ENCODE assay signal across 31 cellular contexts in the genomic region with DNA sequence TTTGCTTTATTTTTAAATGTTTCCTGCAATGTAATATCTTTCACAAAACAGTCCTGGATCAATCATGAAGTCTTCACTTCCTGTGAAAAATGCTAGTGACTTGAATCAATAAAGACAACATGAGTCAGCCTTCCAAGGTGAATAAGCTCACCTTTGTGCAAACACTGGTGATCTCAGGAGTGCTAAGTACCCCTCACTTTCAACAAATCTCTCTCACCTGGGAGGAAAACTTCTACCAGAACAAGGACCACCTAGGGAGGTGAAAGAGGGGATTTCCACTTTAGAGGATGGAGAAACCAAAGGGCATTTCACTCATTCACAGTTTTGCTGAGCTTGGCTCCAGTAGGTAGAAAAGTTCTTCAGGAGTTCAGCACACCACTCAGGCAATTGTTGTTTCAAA.
DNase-seq lines count a peak whose midpoint lies in the region; ATAC-seq, FAIRE-seq and TF ChIP-seq lines count a peak whose summit lies in the region.
"Had no signal": no experiment of that assay in that cellular context is flagged by ENCODE, and none has a peak within 500 bp of the region (broad histone marks: within the 10 kb centered on the region; RNA-seq: fewer than 3 reads in every experiment).

No MANE protein-coding gene starts in this region.

- FAIRE-seq in astrocyte (lab: Jason Lieb, UNC): no peak
- FAIRE-seq: GM18507, H54 had no signal

- no peak for DNase-seq in activated CD4-positive, alpha-beta T cell treated with anti-CD3 and anti-CD28 coated beads for 36 hours
- DNase-seq in activated CD4-positive, alpha-beta T cell treated with anti-CD3 and anti-CD28 coated beads, Interleukin-2, amount 10 ng/mL, durations not matched to agents 7 days and 5 days: no peak
- no peak for DNase-seq in astrocyte (ENCODE audit: low read depth)
- DNase-seq in thoracic aorta (ENCODE audit: low spot score): no peak
- no peak for DNase-seq in testis
- DNase-seq in KBM-7: no peak
- DNase-seq: 8988T; activated CD8-positive, alpha-beta T cell treated with anti-CD3 and anti-CD28 coated beads for 36 hours; activated naive CD4-positive, alpha-beta T cell treated with anti-CD3 and anti-CD28 coated beads, Interleukin-2, amount 10 ng/mL, durations not matched to agents 7 days and 5 days; activated T-cell treated with anti-CD3 and anti-CD28 coated beads, Interleukin-2, amount 50 U/mL, for 24 hours; effector memory CD8-positive, alpha-beta T cell; Kasumi-1; kidney glomerular epithelial cell; NCI-H1105 treated with DMSO at 0.1 percent for 48 hours; NCI-H2171; nephron progenitor cell; SIG-M5; stimulated activated CD4-positive, alpha-beta T cell treated with anti-CD3 and anti-CD28 coated beads, Interleukin-4, amount 100 ng/mL, for 24 hours; stomach; uterus had no signal

- H3K4me3 Mint-ChIP-seq in activated CD4-positive, alpha-beta T cell treated with anti-CD3 and anti-CD28 coated beads for 36 hours: no peak overlapping the region
- no peak overlapping the region for H3K4me3 Mint-ChIP-seq in activated CD4-positive, alpha-beta T cell treated with anti-CD3 and anti-CD28 coated beads, Interleukin-2, amount 10 ng/mL, durations not matched to agents 7 days and 5 days
- peak overlapping the region; percentile 16 for H3K4me3 Mint-ChIP-seq in astrocyte (ENCODE audit: unreplicated experiment)
- H3K4me3 Mint-ChIP-seq: activated CD8-positive, alpha-beta T cell treated with anti-CD3 and anti-CD28 coated beads for 36 hours; activated naive CD4-positive, alpha-beta T cell treated with anti-CD3 and anti-CD28 coated beads, Interleukin-2, amount 10 ng/mL, durations not matched to agents 7 days and 5 days; activated T-cell treated with anti-CD3 and anti-CD28 coated beads, Interleukin-2, amount 50 U/mL, for 24 hours; B cell; effector memory CD8-positive, alpha-beta T cell; mesothelial cell of epicardium; nephron progenitor cell; T-helper 1 cell treated with Interleukin-12 subunit alpha and Interleukin-12 subunit beta and Interleukin-4 antibody, amounts not matched to agents 30 μg/mL and 1 μg/mL, for 36 hours had no signal

- TF ChIP-seq CTCF in astrocyte (IDR thresholded peaks at IDR 0.05; ENCODE audit: insufficient read depth, low read depth, low read length) (no peak), thoracic aorta (IDR thresholded peaks at IDR 0.05) (no peak), testis (IDR thresholded peaks at IDR 0.05) (no peak)

- no peaks in the 10 kb centered on the region for H3K27me3 ChIP-seq in astrocyte (ENCODE audit: insufficient read depth, low read length)
- H3K27me3 ChIP-seq in iPS-18a (ENCODE audit: control insufficient read depth, insufficient read depth, low read length): no peaks in the 10 kb centered on the region
- no peaks in the 10 kb centered on the region for H3K27me3 ChIP-seq in thoracic aorta (replicated peaks; ENCODE audit: insufficient read depth)
- H3K27me3 ChIP-seq in testis: no peaks in the 10 kb centered on the region
- H3K27me3 ChIP-seq: stomach, uterus had no signal

- H2AFZ ChIP-seq in astrocyte (ENCODE audit: low read depth, low read length): no peak overlapping the region

- peaks cover 91% of the 10 kb centered on the region for H4K20me1 ChIP-seq in astrocyte (ENCODE audit: insufficient read depth, low read length)

- no peaks in the 10 kb centered on the region for H3K27me3 Mint-ChIP-seq in activated CD4-positive, alpha-beta T cell treated with anti-CD3 and anti-CD28 coated beads for 36 hours
- no peaks in the 10 kb centered on the region for H3K27me3 Mint-ChIP-seq in activated CD4-positive, alpha-beta T cell treated with anti-CD3 and anti-CD28 coated beads, Interleukin-2, amount 10 ng/mL, durations not matched to agents 7 days and 5 days
- no peaks in the 10 kb centered on the region for H3K27me3 Mint-ChIP-seq in astrocyte (ENCODE audit: low read depth, unreplicated experiment)
- H3K27me3 Mint-ChIP-seq: activated T-cell treated with anti-CD3 and anti-CD28 coated beads, Interleukin-2, amount 50 U/mL, for 24 hours had no signal

- H3K27ac ChIP-seq in astrocyte (ENCODE audit: low read depth, low read length) (peak overlapping the region; percentile 28), iPS-18a (ENCODE audit: low read length) (peak overlapping the region; percentile 34), thoracic aorta (peak overlapping the region; percentile 60 to 71), testis (no peak overlapping the region)
- H3K27ac ChIP-seq: HL-60, prostate gland, VCaP had no signal

- H3K9ac ChIP-seq in astrocyte (ENCODE audit: low read length) (no peak overlapping the region), iPS-18a (ENCODE audit: low read length) (no peak overlapping the region)

- in situ Hi-C loops in KBM-7 (cut with MboI; ENCODE audit: low pct_unique_long_range_greater_than_20kb, low sequenced_read_pairs): no loop called here

- no peaks in the 10 kb centered on the region for H3K9me3 ChIP-seq in astrocyte (ENCODE audit: insufficient read depth, low read depth, low read length)
- no peaks in the 10 kb centered on the region for H3K9me3 ChIP-seq in iPS-18a (ENCODE audit: control insufficient read depth, low read depth, low read length)
- no peaks in the 10 kb centered on the region for H3K9me3 ChIP-seq in thoracic aorta
- H3K9me3 ChIP-seq in testis: no peaks in the 10 kb centered on the region
- H3K9me3 ChIP-seq: Caco-2, prostate gland, stomach, uterus had no signal

- POLR2A ChIA-PET in activated CD4-positive, alpha-beta T cell treated with anti-CD3 and anti-CD28 coated beads for 36 hours (lab: Charles Lee): no interaction called here
- POLR2A ChIA-PET in activated CD4-positive, alpha-beta T cell treated with anti-CD3 and anti-CD28 coated beads, Interleukin-2, amount 10 ng/mL, durations not matched to agents 7 days and 5 days (lab: Charles Lee): no interaction called here

- intact Hi-C loops in activated CD4-positive, alpha-beta T cell treated with anti-CD3 and anti-CD28 coated beads for 36 hours (cut with DNase I, micrococcal nuclease): no loop called here
- intact Hi-C loops in testis (cut with DNase I; ENCODE audit: low total_unique reads): no loop called here

- CTCF ChIA-PET in activated CD4-positive, alpha-beta T cell treated with anti-CD3 and anti-CD28 coated beads for 36 hours (lab: Charles Lee): interaction anchor here (0.9 kb wide), 1 partner anchor 154 kb away, joined by 3 read pairs; no protein-coding TSS in a partner anchor
- CTCF ChIA-PET in activated CD4-positive, alpha-beta T cell treated with anti-CD3 and anti-CD28 coated beads, Interleukin-2, amount 10 ng/mL, durations not matched to agents 7 days and 5 days (lab: Charles Lee): no interaction called here

- no peak for TF ChIP-seq POLR2A in testis (IDR thresholded peaks at IDR 0.05)

- no peak overlapping the region for H3K4me3 ChIP-seq in astrocyte (ENCODE audit: insufficient read depth, low read depth, low read length)
- H3K4me3 ChIP-seq in iPS-18a (ENCODE audit: low read length): no peak overlapping the region
- no peak overlapping the region for H3K4me3 ChIP-seq in thoracic aorta
- no peak overlapping the region for H3K4me3 ChIP-seq in testis
- H3K4me3 ChIP-seq: prostate gland, stomach, uterus had no signal

- H3K4me2 ChIP-seq in astrocyte (ENCODE audit: low read length): no peak overlapping the region

- peak; percentile 26 for ATAC-seq in activated CD4-positive, alpha-beta T cell treated with anti-CD3 and anti-CD28 coated beads for 36 hours
- no peak for ATAC-seq in thoracic aorta (ENCODE audit: insufficient number of reproducible peaks, low FRiP score, low read depth)
- ATAC-seq in GM19455 (IDR thresholded peaks at IDR 0.05; ENCODE audit: unreplicated experiment): no peak
- ATAC-seq: activated CD8-positive, alpha-beta T cell treated with anti-CD3 and anti-CD28 coated beads for 36 hours; effector memory CD8-positive, alpha-beta T cell had no signal

- no peaks in the 10 kb centered on the region for H3K36me3 Mint-ChIP-seq in activated CD4-positive, alpha-beta T cell treated with anti-CD3 and anti-CD28 coated beads for 36 hours (ENCODE audit: low read depth)
- peaks cover 3% of the 10 kb centered on the region for H3K36me3 Mint-ChIP-seq in activated CD4-positive, alpha-beta T cell treated with anti-CD3 and anti-CD28 coated beads, Interleukin-2, amount 10 ng/mL, durations not matched to agents 7 days and 5 days (ENCODE audit: low read depth)
- peaks cover 40% of the 10 kb centered on the region for H3K36me3 Mint-ChIP-seq in astrocyte (ENCODE audit: low read depth, unreplicated experiment)

- H3K79me2 ChIP-seq in astrocyte (ENCODE audit: insufficient read depth, low read length): peaks cover 100% of the 10 kb centered on the region

- no peaks in the 10 kb centered on the region for H3K9me3 Mint-ChIP-seq in activated CD4-positive, alpha-beta T cell treated with anti-CD3 and anti-CD28 coated beads for 36 hours (ENCODE audit: low read depth)
- peaks cover 2% of the 10 kb centered on the region for H3K9me3 Mint-ChIP-seq in activated CD4-positive, alpha-beta T cell treated with anti-CD3 and anti-CD28 coated beads, Interleukin-2, amount 10 ng/mL, durations not matched to agents 7 days and 5 days
- H3K9me3 Mint-ChIP-seq in astrocyte (ENCODE audit: unreplicated experiment): no peaks in the 10 kb centered on the region
- H3K9me3 Mint-ChIP-seq: activated CD8-positive, alpha-beta T cell treated with anti-CD3 and anti-CD28 coated beads for 36 hours; activated naive CD4-positive, alpha-beta T cell treated with anti-CD3 and anti-CD28 coated beads, Interleukin-2, amount 10 ng/mL, durations not matched to agents 7 days and 5 days; activated T-cell treated with anti-CD3 and anti-CD28 coated beads, Interleukin-2, amount 50 U/mL, for 24 hours; effector memory CD8-positive, alpha-beta T cell; mesothelial cell of epicardium; nephron progenitor cell; T-helper 1 cell treated with Interleukin-12 subunit alpha and Interleukin-12 subunit beta and Interleukin-4 antibody, amounts not matched to agents 30 μg/mL and 1 μg/mL, for 36 hours had no signal

- H3K36me3 ChIP-seq in astrocyte (ENCODE audit: insufficient read depth, low read length) (peaks cover 67% of the 10 kb centered on the region), iPS-18a (ENCODE audit: control insufficient read depth, low read depth, low read length) (peaks cover 6% of the 10 kb centered on the region), thoracic aorta (peaks cover 26% of the 10 kb centered on the region), testis (ENCODE audit: low read depth, missing control alignments) (no peaks in the 10 kb centered on the region)
- H3K36me3 ChIP-seq: uterus had no signal

- H3K4me1 ChIP-seq in astrocyte (ENCODE audit: insufficient read depth, low read length) (peaks cover 13% of the 10 kb centered on the region), iPS-18a (ENCODE audit: control insufficient read depth, low read depth, low read length) (peaks cover 16% of the 10 kb centered on the region), thoracic aorta (ENCODE audit: control insufficient read depth in 1 of 2, low read depth in 2 of 2) (peaks cover 64 to 98% of the 10 kb centered on the region in 2 donors), testis (peaks cover 8% of the 10 kb centered on the region)

- peaks cover 14% of the 10 kb centered on the region for H3K4me1 Mint-ChIP-seq in activated CD4-positive, alpha-beta T cell treated with anti-CD3 and anti-CD28 coated beads for 36 hours
- H3K4me1 Mint-ChIP-seq in activated CD4-positive, alpha-beta T cell treated with anti-CD3 and anti-CD28 coated beads, Interleukin-2, amount 10 ng/mL, durations not matched to agents 7 days and 5 days: peaks cover 9% of the 10 kb centered on the region
- H3K4me1 Mint-ChIP-seq in astrocyte (ENCODE audit: low read depth, unreplicated experiment): peaks cover 82% of the 10 kb centered on the region
- H3K4me1 Mint-ChIP-seq: B cell, nephron progenitor cell had no signal

- H3K27ac Mint-ChIP-seq in activated CD4-positive, alpha-beta T cell treated with anti-CD3 and anti-CD28 coated beads for 36 hours: no peak overlapping the region
- no peak overlapping the region for H3K27ac Mint-ChIP-seq in activated CD4-positive, alpha-beta T cell treated with anti-CD3 and anti-CD28 coated beads, Interleukin-2, amount 10 ng/mL, durations not matched to agents 7 days and 5 days
- H3K27ac Mint-ChIP-seq in astrocyte (ENCODE audit: unreplicated experiment): peak overlapping the region; percentile 86
- H3K27ac Mint-ChIP-seq: activated CD8-positive, alpha-beta T cell treated with anti-CD3 and anti-CD28 coated beads for 36 hours; activated naive CD4-positive, alpha-beta T cell treated with anti-CD3 and anti-CD28 coated beads, Interleukin-2, amount 10 ng/mL, durations not matched to agents 7 days and 5 days; activated T-cell treated with anti-CD3 and anti-CD28 coated beads, Interleukin-2, amount 50 U/mL, for 24 hours; B cell; effector memory CD8-positive, alpha-beta T cell; nephron progenitor cell; T-helper 1 cell treated with Interleukin-12 subunit alpha and Interleukin-12 subunit beta and Interleukin-4 antibody, amounts not matched to agents 30 μg/mL and 1 μg/mL, for 36 hours had no signal

Comparison
In these comparisons a context has a peak if more than half of its experiments do, and no peak if none do; other contexts are left out.
1. H3K27ac ChIP-seq: peak in astrocyte (single experiment), iPS-18a (single experiment) and thoracic aorta (2 of 2); none in testis (0 of 2).